15 cellular contexts compared by ENCODE assay signal in the genomic region with DNA sequence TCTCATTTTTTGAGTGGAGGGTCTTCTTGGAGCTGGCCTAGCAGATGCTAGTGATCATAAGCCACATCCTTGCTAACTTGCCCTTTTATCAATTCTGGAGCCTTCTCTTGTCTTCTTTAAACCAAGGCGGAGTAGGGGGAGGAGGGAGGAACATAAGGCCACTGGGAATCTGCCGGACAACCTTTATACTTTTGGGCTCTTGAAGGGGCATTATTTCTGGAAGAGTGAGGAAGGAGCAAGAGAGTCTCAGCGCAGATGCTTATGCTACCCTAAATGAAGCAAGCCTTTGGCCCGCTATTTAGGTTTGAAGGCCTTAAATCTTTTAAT. TPM values are rescaled to one million over a fixed set of nuclear protein-coding genes. Genes with fewer than 3 reads are reported as not detected.
DNase-seq lines count a peak whose midpoint lies in the region; TF ChIP-seq lines count a peak whose summit lies in the region.
"Had no signal": no experiment of that assay in that cellular context is flagged by ENCODE, and none has a peak within 500 bp of the region (broad histone marks: within the 10 kb centered on the region; RNA-seq: fewer than 3 reads in every experiment).

No MANE protein-coding gene starts in this region.

- H4K91ac ChIP-seq in neuronal stem cell (ENCODE audit: low read depth, low read length, poor library complexity): no peak overlapping the region

- no peaks in the 10 kb centered on the region for H3K9me3 Mint-ChIP-seq in activated CD4-positive, alpha-beta memory T cell treated with anti-CD3 and anti-CD28 coated beads for 36 hours

- peaks cover 3% of the 10 kb centered on the region for H3K4me1 Mint-ChIP-seq in activated CD4-positive, alpha-beta memory T cell treated with anti-CD3 and anti-CD28 coated beads for 36 hours (ENCODE audit: low read depth)

- peaks cover 21% of the 10 kb centered on the region for H3K27me3 Mint-ChIP-seq in activated CD4-positive, alpha-beta memory T cell treated with anti-CD3 and anti-CD28 coated beads for 36 hours

- CTCF ChIA-PET in activated CD4-positive, alpha-beta memory T cell treated with anti-CD3 and anti-CD28 coated beads for 36 hours (lab: Charles Lee): interaction anchor here (0.7 to 1.5 kb wide), 2 partner anchors 37 to 41 kb away, joined by 3 to 4 read pairs; no protein-coding TSS in a partner anchor

- H2AK5ac ChIP-seq in neuronal stem cell (ENCODE audit: low read depth, low read length): no peak overlapping the region

- H2BK12ac ChIP-seq in neuronal stem cell (ENCODE audit: low read length): no peak overlapping the region

- H3K36me3 ChIP-seq in ES-I3 (ENCODE audit: insufficient read depth, low read length) (no peaks in the 10 kb centered on the region), OCI-LY1 (ENCODE audit: insufficient read depth, low read length) (no peaks in the 10 kb centered on the region; the same call in 1 of the 2 replicates), hepatocyte (replicated peaks; ENCODE audit: insufficient read depth, low read depth) (no peaks in the 10 kb centered on the region), neuronal stem cell (replicated peaks in 1 of 2; ENCODE audit: control insufficient read depth in 2 of 2, insufficient read depth in 2 of 2, low read length in 2 of 2) (peaks cover 0 to 17% of the 10 kb centered on the region in 2 donors)

- no peak overlapping the region for H3K23ac ChIP-seq in neuronal stem cell (ENCODE audit: low read depth, low read length, poor library complexity)

- intact Hi-C loops in activated CD4-positive, alpha-beta memory T cell treated with anti-CD3 and anti-CD28 coated beads for 36 hours (cut with micrococcal nuclease): no loop called here

- H3K79me1 ChIP-seq in neuronal stem cell (ENCODE audit: low read depth, low read length): peaks cover 4% of the 10 kb centered on the region

- no peak overlapping the region for H3K4me3 Mint-ChIP-seq in activated CD4-positive, alpha-beta memory T cell treated with anti-CD3 and anti-CD28 coated beads for 36 hours

- H3K4me2 ChIP-seq in OCI-LY1 (ENCODE audit: low read length) (peak overlapping the region; percentile 79), hepatocyte (peak overlapping the region; percentile 93), neuronal stem cell (ENCODE audit: insufficient read depth, low read length, poor library complexity, severe bottlenecking) (peak overlapping the region; percentile 65)

- no peaks in the 10 kb centered on the region for H4K20me1 ChIP-seq in OCI-LY1 (ENCODE audit: insufficient read depth, low read length)
- H4K20me1 ChIP-seq in hepatocyte (ENCODE audit: insufficient read depth, poor library complexity, severe bottlenecking): no peaks in the 10 kb centered on the region

- H3F3A ChIP-seq in OCI-LY1 (ENCODE audit: insufficient read depth, low read length): no peaks in the 10 kb centered on the region

- TF ChIP-seq CTCF in OCI-LY1 (IDR thresholded peaks at IDR 0.05; ENCODE audit: low read length): no peak
- TF ChIP-seq CTCF in hepatocyte (IDR thresholded peaks at IDR 0.05; ENCODE audit: poor library complexity): no peak

- peak overlapping the region; percentile 63 for H3K9ac ChIP-seq in ES-I3 (ENCODE audit: low read depth, low read length)
- H3K9ac ChIP-seq in OCI-LY1 (ENCODE audit: low read length): no peak overlapping the region; the same call in 1 of the 2 replicates
- H3K9ac ChIP-seq in neuronal stem cell (ENCODE audit: low read depth, low read length, poor library complexity): no peak overlapping the region

- H3K9me3 ChIP-seq in ES-I3 (ENCODE audit: control insufficient read depth, insufficient read depth, low read length) (no peaks in the 10 kb centered on the region), OCI-LY1 (ENCODE audit: low read length) (peaks cover 4% of the 10 kb centered on the region; the same call in 1 of the 2 replicates), hepatocyte (ENCODE audit: low read depth) (no peaks in the 10 kb centered on the region), neuronal stem cell (replicated peaks in 1 of 2; ENCODE audit: control insufficient read depth in 2 of 2, insufficient read depth in 1 of 2, low read depth in 1 of 2, low read length in 2 of 2) (peaks cover 2 to 8% of the 10 kb centered on the region in 2 donors)

- H2BK15ac ChIP-seq in neuronal stem cell (ENCODE audit: low read length): no peak overlapping the region

- no peak overlapping the region for H4K8ac ChIP-seq in neuronal stem cell (ENCODE audit: low read depth, low read length)

- H2AFZ ChIP-seq in OCI-LY1 (ENCODE audit: low read length) (no peak overlapping the region), hepatocyte (no peak overlapping the region), neuronal stem cell (ENCODE audit: low read length) (peak overlapping the region; percentile 89)

- H3K4me1 ChIP-seq in ES-I3 (ENCODE audit: insufficient read depth, low read length) (no peaks in the 10 kb centered on the region), OCI-LY1 (ENCODE audit: insufficient read depth, low read length, severe bottlenecking) (peaks cover 25% of the 10 kb centered on the region), hepatocyte (ENCODE audit: insufficient read depth) (no peaks in the 10 kb centered on the region), neuronal stem cell (ENCODE audit: control insufficient read depth in 2 of 2, insufficient read depth in 1 of 2, low read depth in 1 of 2, low read length in 2 of 2) (peaks cover 10 to 17% of the 10 kb centered on the region in 2 donors)

- no peak overlapping the region for H2BK5ac ChIP-seq in neuronal stem cell (ENCODE audit: low read length)

- H3K4ac ChIP-seq in neuronal stem cell (ENCODE audit: low read length): no peak overlapping the region

- H3K18ac ChIP-seq in neuronal stem cell (ENCODE audit: low read length): no peak overlapping the region

- H3K27ac ChIP-seq in OCI-LY1 (ENCODE audit: low read depth, low read length, poor library complexity, severe bottlenecking): no peak overlapping the region
- no peak overlapping the region for H3K27ac ChIP-seq in hepatocyte
- peak overlapping the region; percentile 90 for H3K27ac ChIP-seq in neuronal stem cell (replicated peaks; ENCODE audit: low read length)
- H3K27ac ChIP-seq: VCaP had no signal

- POLR2A ChIA-PET in activated CD4-positive, alpha-beta memory T cell treated with anti-CD3 and anti-CD28 coated beads for 36 hours (lab: Charles Lee): no interaction called here

- H3K9me2 ChIP-seq in OCI-LY1 (ENCODE audit: low read depth, low read length) (no peaks in the 10 kb centered on the region), hepatocyte (replicated peaks; ENCODE audit: insufficient read depth) (no peaks in the 10 kb centered on the region)

- H3K27me3 ChIP-seq in OCI-LY1 (ENCODE audit: insufficient read depth, low read length) (no peaks in the 10 kb centered on the region), hepatocyte (no peaks in the 10 kb centered on the region), neuronal stem cell (ENCODE audit: control insufficient read depth in 3 of 3, insufficient read depth in 3 of 3, low read depth in 1 of 3, low read length in 3 of 3) (no peaks in the 10 kb centered on the region)

- 48% methylated on average over 4 of the region's 4 CpGs for WGBS in hepatocyte (ENCODE audit: low lambda C conversion rate, missing lambda C conversion rate)
- no CpG with 5 or more reads among the region's 4 CpGs for WGBS in neuronal stem cell (ENCODE audit: extremely low coverage in 2 of 2, insufficient read length in 2 of 2, insufficient replicate concordance in 1 of 2), 2 donors

- H3K27ac Mint-ChIP-seq in activated CD4-positive, alpha-beta memory T cell treated with anti-CD3 and anti-CD28 coated beads for 36 hours: no peak overlapping the region
- H3K27ac Mint-ChIP-seq: IgD-negative memory B cell had no signal

- H3K4me3 ChIP-seq in OCI-LY1 (ENCODE audit: low read depth, low read length, poor library complexity, severe bottlenecking) (peak overlapping the region; percentile 92), hepatocyte (no peak overlapping the region), neuronal stem cell (ENCODE audit: low read length in 2 of 2) (peak overlapping the region; percentile 83 to 100)

- no peak overlapping the region for H3K14ac ChIP-seq in neuronal stem cell (ENCODE audit: low read length)

- no peaks in the 10 kb centered on the region; the same call in 1 of the 2 replicates for H3K79me2 ChIP-seq in OCI-LY1 (ENCODE audit: insufficient read depth, low read length)
- H3K79me2 ChIP-seq in hepatocyte: peaks cover 47% of the 10 kb centered on the region

- no peak overlapping the region for H2BK120ac ChIP-seq in neuronal stem cell (ENCODE audit: low read depth, low read length)

- no peak for DNase-seq in hepatocyte (ENCODE audit: low spot score)
- no peak for DNase-seq in neuronal stem cell (ENCODE audit: low spot score)
- DNase-seq in mucosa of gallbladder (ENCODE audit: low spot score): no peak
- no peak for DNase-seq in activated CD4-positive, alpha-beta memory T cell treated with anti-CD3 and anti-CD28 coated beads for 36 hours
- no peak for DNase-seq in activated CD8-positive, alpha-beta memory T cell treated with anti-CD3 and anti-CD28 coated beads, Interleukin-2, amount 50 U/mL, for 4 hours
- DNase-seq: activated effector memory CD4-positive, alpha-beta T cell treated with anti-CD3 and anti-CD28 coated beads, Interleukin-2, amount 50 U/mL, for 16 hours; amniotic stem cell; islet precursor cell; NCI-H2081; NCI-H526 treated with DMSO at 0.1 percent for 48 hours; stimulated activated CD4-positive, alpha-beta T cell treated with anti-CD3 and anti-CD28 coated beads, Interleukin-2, amount 100 ng/mL, for 48 hours had no signal

- peaks cover 1% of the 10 kb centered on the region for H3K36me3 Mint-ChIP-seq in activated CD4-positive, alpha-beta memory T cell treated with anti-CD3 and anti-CD28 coated beads for 36 hours
- H3K36me3 Mint-ChIP-seq: IgD-negative memory B cell had no signal

RNA-seq across cellular contexts. Expression of a gene that starts 2.0 kb away (rescaled TPM):
- total RNA-seq in hepatocyte (8.7 and 13.7 TPM in 2 replicates), mucosa of gallbladder (0.63 TPM)
- 5.4 and 5.9 TPM in 2 replicates for polyA plus RNA-seq in hepatocyte
- 27.7 TPM for polyA plus RNA-seq in neuronal stem cell (2013, experiment 1 of 2)
- polyA plus RNA-seq in neuronal stem cell (2013, experiment 2 of 2): 27.6 TPM
- under 1 TPM; 0.24 to 0.95 TPM for total RNA-seq in activated CD4-positive, alpha-beta memory T cell treated with anti-CD3 and anti-CD28 coated beads for 36 hours
- polyA plus RNA-seq: IgD-negative memory B cell had no signal

RNA-seq across cellular contexts. Expression of a gene that starts 48.0 kb away (rescaled TPM):
- total RNA-seq in hepatocyte (34.3 and 42.2 TPM in 2 replicates), mucosa of gallbladder (14.9 TPM)
- polyA plus RNA-seq in hepatocyte: 33.4 and 33.8 TPM in 2 replicates
- polyA plus RNA-seq in neuronal stem cell (2013, experiment 1 of 2): 42.3 TPM
- polyA plus RNA-seq in neuronal stem cell (2013, experiment 2 of 2): 43.4 TPM
- total RNA-seq in activated CD4-positive, alpha-beta memory T cell treated with anti-CD3 and anti-CD28 coated beads for 36 hours: 10 to 100 TPM; 16.3 to 18.3 TPM
